8 cellular contexts compared by ENCODE assay signal in genomic region chr9:129835128-129835859, GRCh38.
A peak's percentile ranks its signal among the peaks of the same experiment; 100 is the strongest.
DNase-seq lines count a peak whose midpoint lies in the region; ATAC-seq and TF ChIP-seq lines count a peak whose summit lies in the region.

Gene C9orf78 (minus strand): TSS chr9:129835275. CDS start chr9:129835221, 54 bp downstream.
Gene USP20 (plus strand): TSS chr9:129835458. CDS start chr9:129852556, 17,098 bp downstream.

- no peak for TF ChIP-seq CTCF in AG09309 (IDR thresholded peaks at IDR 0.05; ENCODE audit: control insufficient read depth, insufficient read depth, low read depth, low read length, missing control alignments)

- peak within 1 kb of the TSS; percentile 76 for H3K4me3 ChIP-seq in AG09309 (ENCODE audit: control insufficient read depth, low read depth, low read length)

- peak; percentile 89 for ATAC-seq in GM19035 (IDR thresholded peaks at IDR 0.05; ENCODE audit: unreplicated experiment)
- peak; percentile 91 for ATAC-seq in HG03342 (IDR thresholded peaks at IDR 0.05; ENCODE audit: unreplicated experiment)

- peak; percentile 66 for DNase-seq in AG09309 (ENCODE audit: low read depth)
- DNase-seq in NCI-H446 (lab: John Stamatoyannopoulos, UW), result peak; percentile 87 to 94
- DNase-seq in activated CD4-positive, CD25-positive, alpha-beta regulatory T cell treated with anti-CD3 and anti-CD28 coated beads, Interleukin-2, amount 50 U/mL, for 16 hours (ENCODE audit: low read depth, low spot score), result peak; percentile 95
- peak; percentile 97 for DNase-seq in central memory CD4-positive, alpha-beta T cell
- peak; percentile 93 for DNase-seq in iris pigment epithelial cell (ENCODE audit: low read depth)
- DNase-seq in stimulated activated CD4-positive, alpha-beta T cell treated with anti-CD3 and anti-CD28 coated beads, Interleukin-12 subunit alpha, Interleukin-12 subunit beta, amount 100 ng/mL, for 24 hours (ENCODE audit: low read depth in 2 of 2), result peak; percentile 90 to 96

Comparison
In these comparisons a context has a peak if more than half of its experiments do, and no peak if none do; other contexts are left out.
1. Peak in every context shown above with its lines: DNase-seq, ATAC-seq and H3K4me3 ChIP-seq.